25 cellular contexts compared by ENCODE assay signal in the genomic region with DNA sequence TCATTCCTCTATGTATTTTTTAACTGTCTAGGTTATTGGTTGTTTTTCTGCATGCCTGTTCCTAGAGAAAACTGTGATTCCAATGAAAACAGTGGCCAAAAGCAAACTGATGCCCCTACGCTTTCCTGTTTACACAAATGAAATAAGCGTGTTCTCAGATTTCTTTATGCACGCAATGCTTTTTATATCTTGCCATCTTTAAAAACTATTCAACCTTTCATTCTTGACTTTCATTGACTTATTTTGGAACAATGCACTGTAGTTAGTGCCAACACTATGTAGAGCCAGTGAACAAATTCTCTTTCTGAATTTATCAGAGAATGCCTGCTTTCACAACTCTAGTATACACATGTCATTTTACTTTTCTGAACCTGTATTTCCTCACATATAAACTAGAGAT.
DNase-seq lines count a peak whose midpoint lies in the region; ATAC-seq, FAIRE-seq and TF ChIP-seq lines count a peak whose summit lies in the region.
"Had no signal": no experiment of that assay in that cellular context is flagged by ENCODE, and none has a peak within 500 bp of the region (broad histone marks: within the 10 kb centered on the region; RNA-seq: fewer than 3 reads in every experiment).

No MANE protein-coding gene starts in this region.

- H3K4me1 ChIP-seq in IMR-90 (ENCODE audit: control insufficient read depth, insufficient read depth, low read length) (peaks cover 10% of the 10 kb centered on the region), K562 (replicated peaks in 1 of 2; ENCODE audit: control insufficient read depth in 2 of 2, insufficient read depth in 2 of 2, low read length in 2 of 2) (peaks cover 4 to 36% of the 10 kb centered on the region in 2 experiments; a peak in 3 of 5 replicates), trophoblast cell (ENCODE audit: control insufficient read depth in 1 of 2, insufficient read depth in 2 of 2, low read length in 2 of 2) (no peaks in the 10 kb centered on the region)

- H3K9ac ChIP-seq in IMR-90 (ENCODE audit: low read depth, low read length) (no peak overlapping the region), K562 (ENCODE audit: insufficient read depth in 1 of 2, low read depth in 2 of 2, low read length in 2 of 2) (no peak overlapping the region), trophoblast cell (ENCODE audit: low read length) (no peak overlapping the region)
- H3K9ac ChIP-seq: BLaER1, GM23248 had no signal

- in situ Hi-C loops in IMR-90 (cut with MboI; ENCODE audit: low sequenced_read_pairs) (no loop called here), K562 (cut with MboI) (no loop called here)

- no peaks in the 10 kb centered on the region for H3K9me3 Mint-ChIP-seq in nephron

- H2BK15ac ChIP-seq in IMR-90 (ENCODE audit: low read depth, low read length) = no peak overlapping the region

- TF ChIP-seq EP300 in K562 (IDR thresholded peaks at IDR 0.05; ENCODE audit: low read length) = no peak

- peak; percentile 88 for FAIRE-seq in A204.1 (lab: Jason Lieb, UNC)
- FAIRE-seq in K562 (lab: Jason Lieb, UNC) = no peak
- FAIRE-seq: D721Med, G401.6, GM12878, HTR-8/SVneo, RCC 7860 had no signal

- TF ChIP-seq RAD21 in IMR-90 (IDR thresholded peaks at IDR 0.05; ENCODE audit: low read length) = no peak
- TF ChIP-seq RAD21 in K562 (CRISPR knock-in tag; conservative IDR thresholded peaks at IDR 0.05 in 1 of 2, IDR thresholded peaks at IDR 0.05 in 1 of 2) = no peak

- H2BK120ac ChIP-seq in IMR-90 (ENCODE audit: low read depth, low read length) (no peak overlapping the region), trophoblast cell (ENCODE audit: insufficient read depth, low read length, poor library complexity) (no peak overlapping the region)

- H3K14ac ChIP-seq in IMR-90 (replicated peaks; ENCODE audit: low read depth, low read length) (no peak overlapping the region), trophoblast cell (ENCODE audit: low read length) (no peak overlapping the region)

- H4K8ac ChIP-seq in IMR-90 (ENCODE audit: low read depth in 2 of 2, low read length in 2 of 2) = no peak overlapping the region
- no peak overlapping the region for H4K8ac ChIP-seq in trophoblast cell (ENCODE audit: low read depth, low read length)

- no peak for ATAC-seq in IMR-90 (ENCODE audit: low read depth)
- ATAC-seq in K562 = no peak
- ATAC-seq in GM21723 (IDR thresholded peaks at IDR 0.05; ENCODE audit: unreplicated experiment) = no peak
- ATAC-seq in HG03196 (IDR thresholded peaks at IDR 0.05; ENCODE audit: unreplicated experiment) = no peak
- ATAC-seq in GM21381 (IDR thresholded peaks at IDR 0.05; ENCODE audit: unreplicated experiment) = no peak
- ATAC-seq: CD8-positive, alpha-beta T cell; GM12878 had no signal

- H3K79me2 ChIP-seq in K562 (ENCODE audit: control insufficient read depth, insufficient read depth, low read length) (no peaks in the 10 kb centered on the region), trophoblast cell (ENCODE audit: control insufficient read depth, insufficient read depth, low read length, poor library complexity) (no peaks in the 10 kb centered on the region)

- H3K4me3 ChIP-seq in IMR-90 (ENCODE audit: insufficient read depth, low read depth, low read length) (no peak overlapping the region), K562 (no peak overlapping the region), trophoblast cell (ENCODE audit: low read depth, low read length) (no peak overlapping the region)
- H3K4me3 ChIP-seq: BLaER1, GM12878, GM23248, SK-N-MC had no signal

- no peak overlapping the region for H4K5ac ChIP-seq in IMR-90 (ENCODE audit: low read depth, low read length)

- H3K36me3 ChIP-seq in IMR-90 (ENCODE audit: control insufficient read depth, insufficient read depth, low read length) (no peaks in the 10 kb centered on the region), K562 (ENCODE audit: control insufficient read depth, insufficient read depth, low read length) (no peaks in the 10 kb centered on the region; the same call in 2 of the 3 replicates), trophoblast cell (ENCODE audit: control insufficient read depth in 1 of 2, insufficient read depth in 2 of 2, low read length in 2 of 2) (no peaks in the 10 kb centered on the region)
- H3K36me3 ChIP-seq: BLaER1 had no signal

- H2AFZ ChIP-seq in IMR-90 (replicated peaks; ENCODE audit: low read length, poor library complexity) (no peak overlapping the region), K562 (ENCODE audit: low read depth, low read length) (peak overlapping the region; percentile 40; the same call in 1 of the 2 replicates), trophoblast cell (ENCODE audit: insufficient read depth, low read length, poor library complexity) (no peak overlapping the region)
- H2AFZ ChIP-seq: GM23248 had no signal

- no peak overlapping the region for H4K12ac ChIP-seq in trophoblast cell (ENCODE audit: low read depth, low read length)

- H4K91ac ChIP-seq in IMR-90 (ENCODE audit: insufficient read depth, low read depth, low read length) (no peak overlapping the region), trophoblast cell (ENCODE audit: low read depth, low read length) (no peak overlapping the region)

- H2BK12ac ChIP-seq in trophoblast cell (ENCODE audit: low read length) = no peak overlapping the region

- TF ChIP-seq CTCF in IMR-90 (conservative IDR thresholded peaks at IDR 0.05; ENCODE audit: low read depth, low read length) = no peak
- no peak for TF ChIP-seq CTCF in K562 (IDR thresholded peaks at IDR 0.05 in 2 of 3, conservative IDR thresholded peaks at IDR 0.05 in 1 of 3; ENCODE audit: insufficient read depth in 2 of 3, low read depth in 1 of 3, low read length in 3 of 3)
- no peak for TF ChIP-seq CTCF in nephron (IDR thresholded peaks at IDR 0.05; ENCODE audit: unreplicated experiment in 3 of 3)

- H3K18ac ChIP-seq in IMR-90 (ENCODE audit: low read depth, low read length) (no peak overlapping the region), trophoblast cell (ENCODE audit: low read length) (no peak overlapping the region)

- H2BK5ac ChIP-seq in IMR-90 (ENCODE audit: low read depth, low read length, poor library complexity, severe bottlenecking) = no peak overlapping the region
- no peak overlapping the region for H2BK5ac ChIP-seq in trophoblast cell (ENCODE audit: low read depth, low read length, poor library complexity)

- H3K4me1 Mint-ChIP-seq in nephron = peaks cover 48% of the 10 kb centered on the region

- dilution Hi-C loops in IMR-90 (cut with HindIII; ENCODE audit: low sequenced_read_pairs, unreplicated experiment) = no loop called here

- no peaks in the 10 kb centered on the region for H3K36me3 Mint-ChIP-seq in nephron (ENCODE audit: low read depth)
- H3K36me3 Mint-ChIP-seq: CD8-positive, alpha-beta T cell had no signal

- no peak overlapping the region for H3K27ac ChIP-seq in IMR-90 (ENCODE audit: insufficient read depth, low read length)
- no peak overlapping the region for H3K27ac ChIP-seq in K562 (ENCODE audit: extremely low read depth, low read depth, low read length)
- no peak overlapping the region for H3K27ac ChIP-seq in trophoblast cell (ENCODE audit: low read depth, low read length)
- H3K27ac ChIP-seq: BLaER1, GM23248, HL-60, SK-N-MC had no signal

- H3K4me3 Mint-ChIP-seq in nephron = no peak overlapping the region
- H3K4me3 Mint-ChIP-seq: CD8-positive, alpha-beta T cell had no signal

- no peak overlapping the region for H2BK20ac ChIP-seq in IMR-90 (ENCODE audit: low read depth, low read length)

- H3K23ac ChIP-seq in IMR-90 (ENCODE audit: low read depth, low read length) = no peak overlapping the region
- no peak overlapping the region for H3K23ac ChIP-seq in trophoblast cell (ENCODE audit: low read length)

- DNase-seq in IMR-90 = no peak
- DNase-seq in K562 (ENCODE audit: extremely low read depth in 1 of 4, low spot score in 3 of 4) = no peak
- DNase-seq in trophoblast cell = no peak
- DNase-seq: CD8-positive, alpha-beta T cell; DND-41; GM23248; MV-4-11; NCI-H1436 treated with DMSO at 0.1 percent for 48 hours; NCI-H2081; NCI-H510A treated with DMSO at 0.1 percent for 48 hours; NCI-H82; Right ventricle myocardium superior had no signal

- WGBS in IMR-90 (ENCODE audit: extremely low coverage in 2 of 2, insufficient read length in 1 of 2), 2 experiments = no CpG with 5 or more reads among the region's 3 CpGs
- 91% methylated on average over 3 of the region's 3 CpGs for WGBS in K562 (ENCODE audit: insufficient coverage, low coverage, missing lambda C conversion rate)
- WGBS in trophoblast cell (ENCODE audit: extremely low coverage, insufficient coverage, insufficient read length) = no CpG with 5 or more reads among the region's 3 CpGs

- peak overlapping the region; percentile 31; the same call in 1 of the 2 replicates for H3K4me2 ChIP-seq in IMR-90 (ENCODE audit: low read depth, low read length)
- no peak overlapping the region for H3K4me2 ChIP-seq in K562 (ENCODE audit: insufficient read depth, low read length)
- no peak overlapping the region for H3K4me2 ChIP-seq in trophoblast cell (ENCODE audit: low read length)
- H3K4me2 ChIP-seq: BLaER1 had no signal

- no peak for TF ChIP-seq POLR2A in IMR-90 (IDR thresholded peaks at IDR 0.05; ENCODE audit: low read depth, low read length)
- no peak for TF ChIP-seq POLR2A in K562 (conservative IDR thresholded peaks at IDR 0.05)

- BruUV-seq in IMR-90 (replicated peaks; lab: Mats Ljungman, UMichigan) (no TSS peak), K562 (replicated peaks; lab: Mats Ljungman, UMichigan) (no TSS peak)

- no peaks in the 10 kb centered on the region for H3K27me3 Mint-ChIP-seq in nephron (ENCODE audit: low read depth)

- peaks cover 0 to 7% of the 10 kb centered on the region in 2 experiments; a peak in 1 of 4 replicates for H3K79me1 ChIP-seq in IMR-90 (ENCODE audit: low read depth in 1 of 2, low read length in 2 of 2)
- no peaks in the 10 kb centered on the region for H3K79me1 ChIP-seq in trophoblast cell (ENCODE audit: low read length)

- no peak overlapping the region for H2AK5ac ChIP-seq in IMR-90 (ENCODE audit: low read depth, low read length)
- H2AK5ac ChIP-seq in trophoblast cell (ENCODE audit: low read length) = no peak overlapping the region

- H3K9me1 ChIP-seq in IMR-90 (ENCODE audit: insufficient read depth, low read length) = peaks cover 6% of the 10 kb centered on the region
- H3K9me1 ChIP-seq in K562 (ENCODE audit: control insufficient read depth, insufficient read depth, low read length) = no peaks in the 10 kb centered on the region

- H3K27ac Mint-ChIP-seq in nephron = peak overlapping the region; percentile 1 to 6 (median 2)
- H3K27ac Mint-ChIP-seq: CD8-positive, alpha-beta T cell had no signal

- H3K56ac ChIP-seq in IMR-90 (ENCODE audit: extremely low read depth, insufficient read depth, low read length) = no peak overlapping the region

- H4K20me1 ChIP-seq in IMR-90 (ENCODE audit: insufficient read depth, low read length) = no peaks in the 10 kb centered on the region
- no peaks in the 10 kb centered on the region for H4K20me1 ChIP-seq in K562 (replicated peaks; ENCODE audit: control insufficient read depth, insufficient read depth, low read length)
- H4K20me1 ChIP-seq: BLaER1 had no signal

- POLR2A ChIA-PET in IMR-90 (lab: Charles Lee; ENCODE audit: unreplicated experiment) (no interaction called here), K562 (lab: Yijun Ruan, JAX) (interaction anchor here (2.8 to 5.8 kb wide), 2 partner anchors 12 to 16 kb away, joined by 12 to 43 read pairs; no protein-coding TSS in a partner anchor)

- H3K4ac ChIP-seq in IMR-90 (ENCODE audit: low read depth, low read length) = no peak overlapping the region
- H3K4ac ChIP-seq in trophoblast cell (ENCODE audit: low read depth, low read length) = no peak overlapping the region

- no peak overlapping the region for H2AK9ac ChIP-seq in IMR-90 (replicated peaks; ENCODE audit: low read depth, low read length, poor library complexity)

- intact Hi-C loops in IMR-90 (cut with micrococcal nuclease) = loop anchor here (10.0 kb wide), 1 partner anchor 496 kb away; no protein-coding TSS in a partner anchor
- intact Hi-C loops in K562 (cut with micrococcal nuclease) = no loop called here

- CTCF ChIA-PET in IMR-90 (lab: Yijun Ruan, JAX) (interaction anchor here (0.7 to 2.2 kb wide), 2 partner anchors 8 to 80 kb away, joined by 3 to 16 read pairs; no protein-coding TSS in a partner anchor), K562 (lab: Yijun Ruan, JAX; ENCODE audit: low intra/inter-chr PET ratio) (no interaction called here)

- no peaks in the 10 kb centered on the region for H3K9me3 ChIP-seq in IMR-90 (ENCODE audit: control insufficient read depth, insufficient read depth, low read length)
- peaks cover 5% of the 10 kb centered on the region for H3K9me3 ChIP-seq in K562 (replicated peaks; ENCODE audit: control insufficient read depth, insufficient read depth, low read depth, low read length)
- H3K9me3 ChIP-seq in trophoblast cell (ENCODE audit: insufficient read depth, low read depth, low read length) = no peaks in the 10 kb centered on the region
- H3K9me3 ChIP-seq: BLaER1 had no signal

- H3K27me3 ChIP-seq in IMR-90 (ENCODE audit: control insufficient read depth, insufficient read depth, low read length) = no peaks in the 10 kb centered on the region
- H3K27me3 ChIP-seq in K562 (ENCODE audit: control insufficient read depth in 2 of 2, insufficient read depth in 2 of 2, low read length in 2 of 2) = no peaks in the 10 kb centered on the region
- H3K27me3 ChIP-seq in trophoblast cell (ENCODE audit: insufficient read depth, low read length) = no peaks in the 10 kb centered on the region
- H3K27me3 ChIP-seq: BLaER1 had no signal
